21 cellular contexts compared by ENCODE assay signal in genomic region chr11:3086114-3086513, GRCh38. TPM values are rescaled to one million over a fixed set of nuclear protein-coding genes. Genes with fewer than 3 reads are reported as not detected.
DNase-seq lines count a peak whose midpoint lies in the region; ATAC-seq and TF ChIP-seq lines count a peak whose summit lies in the region.
"Had no signal": no experiment of that assay in that cellular context is flagged by ENCODE, and none has a peak within 500 bp of the region (broad histone marks: within the 10 kb centered on the region; RNA-seq: fewer than 3 reads in every experiment).

No MANE protein-coding gene starts in this region.

- peak overlapping the region; percentile 38 for H3K14ac ChIP-seq in neuronal stem cell (ENCODE audit: low read length)

- H3K36me3 ChIP-seq in DND-41 (ENCODE audit: insufficient read depth, low read length), result peaks cover 29% of the 10 kb centered on the region
- no peaks in the 10 kb centered on the region for H3K36me3 ChIP-seq in H7 (replicated peaks; ENCODE audit: control insufficient read depth, insufficient read depth, low read length)
- no peaks in the 10 kb centered on the region for H3K36me3 ChIP-seq in endodermal cell (ENCODE audit: control insufficient read depth, insufficient read depth, low read length)
- H3K36me3 ChIP-seq in neuronal stem cell (replicated peaks in 1 of 2; ENCODE audit: control insufficient read depth in 2 of 2, insufficient read depth in 2 of 2, low read length in 2 of 2), result peaks cover 0 to 2% of the 10 kb centered on the region in 2 donors
- H3K36me3 ChIP-seq: BE2C had no signal

- ATAC-seq in DND-41 (ENCODE audit: insufficient read depth, low read depth), result peak; percentile 41
- ATAC-seq: CD8-positive, alpha-beta T cell; HCT116; PC-3 had no signal

- no peak overlapping the region for H2AFZ ChIP-seq in DND-41 (ENCODE audit: low read depth, low read length)
- no peak overlapping the region for H2AFZ ChIP-seq in neuronal stem cell (ENCODE audit: low read length)
- H2AFZ ChIP-seq: GM23248 had no signal

- H2BK120ac ChIP-seq in neuronal stem cell (ENCODE audit: low read depth, low read length), result no peak overlapping the region

- H2BK12ac ChIP-seq in neuronal stem cell (ENCODE audit: low read length), result no peak overlapping the region

- H4K91ac ChIP-seq in neuronal stem cell (ENCODE audit: low read depth, low read length, poor library complexity), result no peak overlapping the region

- no peaks in the 10 kb centered on the region for H3K79me2 ChIP-seq in DND-41 (ENCODE audit: insufficient read depth, low read length)

- H3K4me2 ChIP-seq in DND-41 (ENCODE audit: insufficient read depth, low read length) (no peak overlapping the region), neuronal stem cell (ENCODE audit: insufficient read depth, low read length, poor library complexity, severe bottlenecking) (no peak overlapping the region)

- H3K4me1 ChIP-seq in DND-41 (ENCODE audit: insufficient read depth, low read length) (no peaks in the 10 kb centered on the region), endodermal cell (ENCODE audit: control insufficient read depth, insufficient read depth, low read length) (no peaks in the 10 kb centered on the region), neuronal stem cell (ENCODE audit: control insufficient read depth in 2 of 2, insufficient read depth in 1 of 2, low read depth in 1 of 2, low read length in 2 of 2) (no peaks in the 10 kb centered on the region)
- H3K4me1 ChIP-seq: BE2C had no signal

- H3K27me3 Mint-ChIP-seq in endodermal cell (ENCODE audit: insufficient read depth), result peaks cover 13% of the 10 kb centered on the region

- no peak overlapping the region for H3K27ac Mint-ChIP-seq in endodermal cell
- H3K27ac Mint-ChIP-seq: CD8-positive, alpha-beta T cell had no signal

- H3K4me3 ChIP-seq in DND-41 (ENCODE audit: low read depth in 1 of 2, low read length in 2 of 2), result no peak overlapping the region
- no peak overlapping the region for H3K4me3 ChIP-seq in H7 (ENCODE audit: insufficient read depth, low read depth, low read length)
- H3K4me3 ChIP-seq in endodermal cell (ENCODE audit: low read length), result no peak overlapping the region
- no peak overlapping the region for H3K4me3 ChIP-seq in neuronal stem cell (ENCODE audit: low read length in 2 of 2)
- H3K4me3 ChIP-seq: GM23248 had no signal

- H3K9ac ChIP-seq in DND-41 (ENCODE audit: low read depth, low read length), result no peak overlapping the region
- H3K9ac ChIP-seq in endodermal cell (ENCODE audit: extremely low read depth, low read length, poor library complexity, severe bottlenecking), result no peak overlapping the region
- H3K9ac ChIP-seq in neuronal stem cell (ENCODE audit: low read depth, low read length, poor library complexity), result peak overlapping the region; percentile 12
- H3K9ac ChIP-seq: GM23248 had no signal

- H3K27ac ChIP-seq in DND-41 (ENCODE audit: low read length) (no peak overlapping the region), endodermal cell (ENCODE audit: low read depth, low read length) (no peak overlapping the region), neuronal stem cell (replicated peaks; ENCODE audit: low read length) (no peak overlapping the region)
- H3K27ac ChIP-seq: GM23248 had no signal

- H4K20me1 ChIP-seq in DND-41 (ENCODE audit: insufficient read depth, low read length), result peaks cover 9% of the 10 kb centered on the region; the same call in 1 of the 2 replicates

- H3K79me1 ChIP-seq in neuronal stem cell (ENCODE audit: low read depth, low read length), result peaks cover 2% of the 10 kb centered on the region

- TF ChIP-seq CTCF in DND-41 (IDR thresholded peaks at IDR 0.05; ENCODE audit: borderline replicate concordance, extremely low read depth, low read length, poor library complexity, severe bottlenecking), result no peak
- no peak for TF ChIP-seq CTCF in endodermal cell (conservative IDR thresholded peaks at IDR 0.05)

- no peak overlapping the region for H2BK15ac ChIP-seq in neuronal stem cell (ENCODE audit: low read length)

- no peak overlapping the region for H4K8ac ChIP-seq in neuronal stem cell (ENCODE audit: low read depth, low read length)

- no peaks in the 10 kb centered on the region for H3K36me3 Mint-ChIP-seq in endodermal cell (ENCODE audit: low read depth)
- H3K36me3 Mint-ChIP-seq: CD8-positive, alpha-beta T cell had no signal

- no peaks in the 10 kb centered on the region for H3K27me3 ChIP-seq in DND-41 (ENCODE audit: insufficient read depth, low read length, poor library complexity)
- no peaks in the 10 kb centered on the region for H3K27me3 ChIP-seq in H7 (ENCODE audit: control insufficient read depth, insufficient read depth, low read length)
- no peaks in the 10 kb centered on the region for H3K27me3 ChIP-seq in endodermal cell (ENCODE audit: control insufficient read depth, insufficient read depth, low read length, poor library complexity, severe bottlenecking)
- H3K27me3 ChIP-seq in neuronal stem cell (ENCODE audit: control insufficient read depth in 3 of 3, insufficient read depth in 3 of 3, low read depth in 1 of 3, low read length in 3 of 3), result peaks cover 0 to 2% (median 0%) of the 10 kb centered on the region in 3 experiments
- H3K27me3 ChIP-seq: BE2C had no signal

- no peak overlapping the region for H2BK5ac ChIP-seq in neuronal stem cell (ENCODE audit: low read length)

- H3K23ac ChIP-seq in neuronal stem cell (ENCODE audit: low read depth, low read length, poor library complexity), result peak overlapping the region; percentile 8

- H3K4me1 Mint-ChIP-seq in endodermal cell, result no peaks in the 10 kb centered on the region

- H3K4me3 Mint-ChIP-seq in endodermal cell, result no peak overlapping the region
- H3K4me3 Mint-ChIP-seq: CD8-positive, alpha-beta T cell had no signal

- H2AK5ac ChIP-seq in neuronal stem cell (ENCODE audit: low read depth, low read length), result peak overlapping the region; percentile 70

- H3K9me3 ChIP-seq in DND-41 (ENCODE audit: insufficient read depth, low read length, severe bottlenecking), result no peaks in the 10 kb centered on the region
- H3K9me3 ChIP-seq in endodermal cell (ENCODE audit: control insufficient read depth, low read length), result no peaks in the 10 kb centered on the region
- H3K9me3 ChIP-seq in neuronal stem cell (replicated peaks in 1 of 2; ENCODE audit: control insufficient read depth in 2 of 2, insufficient read depth in 1 of 2, low read depth in 1 of 2, low read length in 2 of 2), result no peaks in the 10 kb centered on the region
- H3K9me3 ChIP-seq: BE2C had no signal

- H3K4ac ChIP-seq in neuronal stem cell (ENCODE audit: low read length), result no peak overlapping the region

- DNase-seq in DND-41 (no peak), H7 (peak; percentile 51), endodermal cell (peak; percentile 35), neuronal stem cell (ENCODE audit: low spot score) (no peak), SHP77 (lab: John Stamatoyannopoulos, UW) (no peak), dedifferentiated amniotic fluid mesenchymal stem cell (ENCODE audit: extremely low spot score) (no peak), HT-29 (ENCODE audit: low spot score) (no peak)
- DNase-seq: BE2C; Calu3; CD8-positive, alpha-beta T cell; DMS79; GM23248; MM.1S; NCI-H1092 treated with DMSO at 0.1 percent for 48 hours; NCI-H146; NCI-H2029 treated with DMSO at 0.1 percent for 48 hours; NCI-H2171; NCI-H526; PC-3; RPMI8226 had no signal

- H3K9me3 Mint-ChIP-seq in endodermal cell, result no peaks in the 10 kb centered on the region
- H3K9me3 Mint-ChIP-seq: CD8-positive, alpha-beta T cell had no signal

- 80 to 100% methylated on average over 1 to 8 of the region's 8 CpGs for WGBS in endodermal cell (ENCODE audit: insufficient coverage in 1 of 2, insufficient read length in 1 of 2), 2 experiments
- WGBS in neuronal stem cell (ENCODE audit: extremely low coverage in 2 of 2, insufficient read length in 2 of 2, insufficient replicate concordance in 1 of 2), 2 donors, result no CpG with 5 or more reads among the region's 8 CpGs

- H3K18ac ChIP-seq in neuronal stem cell (ENCODE audit: low read length), result peak overlapping the region; percentile 57

RNA-seq across cellular contexts. Expression of gene CARS1, which starts 28.9 kb away (rescaled TPM):
- 56.0 and 76.2 TPM in 2 replicates for total RNA-seq in H7 (2014; rRNA removed; shearing (Covaris generic))
- total RNA-seq in endodermal cell, result 10 to 100 TPM; 48.0 to 52.8 TPM
- polyA plus RNA-seq in endodermal cell (2013, experiment 1 of 2), result 59.6 TPM
- 35.9 TPM for polyA plus RNA-seq in endodermal cell (2013, experiment 2 of 2)
- 21.3 TPM for polyA plus RNA-seq in neuronal stem cell (2013, experiment 1 of 2)
- polyA plus RNA-seq in neuronal stem cell (2013, experiment 2 of 2), result 20.1 TPM
- total RNA-seq in HT-29 (2014; rRNA removed; shearing (Covaris generic)), result 47.7 and 55.8 TPM in 2 replicates

Comparison
In these comparisons a context has a peak if more than half of its experiments do, and no peak if none do; other contexts are left out.
1. DNase-seq: peak in H7 (single experiment) and endodermal cell (single experiment); none in DND-41 (single experiment), neuronal stem cell (single experiment), SHP77 (0 of 2), dedifferentiated amniotic fluid mesenchymal stem cell (single experiment) and HT-29 (single experiment).